26 cellular contexts compared by ENCODE assay signal in genomic region chr6:74597266-74597665, GRCh38.
DNase-seq lines count a peak whose midpoint lies in the region; ATAC-seq, FAIRE-seq and TF ChIP-seq lines count a peak whose summit lies in the region.
"Had no signal": no experiment of that assay in that cellular context is flagged by ENCODE, and none has a peak within 500 bp of the region (broad histone marks: within the 10 kb centered on the region; RNA-seq: fewer than 3 reads in every experiment).

No MANE protein-coding gene starts in this region.

- no peaks in the 10 kb centered on the region for H3K27me3 ChIP-seq in bronchial epithelial cell (ENCODE audit: control insufficient read depth, insufficient read depth, low read length)
- H3K27me3 ChIP-seq: ascending aorta, gastroesophageal sphincter, transverse colon had no signal

- ATAC-seq in HG02610 (IDR thresholded peaks at IDR 0.05; ENCODE audit: unreplicated experiment) = no peak
- ATAC-seq: activated CD8-positive, alpha-beta T cell treated with anti-CD3 and anti-CD28 coated beads for 36 hours; gastroesophageal sphincter; HCT116; natural killer cell treated with Interleukin-12 subunit alpha and Interleukin-12 subunit beta and Interleukin-15 and Interleukin-18, amount 100 ng/mL, for 72 hours; stimulated activated naive CD8-positive, alpha-beta T cell treated with anti-CD3 and anti-CD28 coated beads, Interleukin-15, Interleukin-2, amounts not matched to agents 100 U/mL and 50 U/mL, for 24 hours; WTC11 had no signal

- no peak for FAIRE-seq in bronchial epithelial cell (lab: Jason Lieb, UNC)
- FAIRE-seq: colon had no signal

- H3K36me3 ChIP-seq in bronchial epithelial cell (ENCODE audit: control insufficient read depth, insufficient read depth, low read length) = no peaks in the 10 kb centered on the region
- H3K36me3 ChIP-seq: ascending aorta, gastroesophageal sphincter, transverse colon had no signal

- DNase-seq in GM03348 (ENCODE audit: low spot score) (peak; percentile 39), M059J (ENCODE audit: low read depth) (peak; percentile 46), bronchial epithelial cell (ENCODE audit: low read depth) (peak; percentile 62), iris pigment epithelial cell (ENCODE audit: low read depth) (peak; percentile 76), SW480 (ENCODE audit: low spot score) (no peak), NCI-H1105 (lab: John Stamatoyannopoulos, UW) (no peak)
- DNase-seq: activated CD8-positive, alpha-beta T cell treated with anti-CD3 and anti-CD28 coated beads for 36 hours; activated naive CD4-positive, alpha-beta T cell treated with anti-CD3 and anti-CD28 coated beads, Interleukin-2, amount 50 U/mL, for 16 hours; activated T-cell treated with anti-CD3 and anti-CD28 coated beads, Interleukin-2, amount 50 U/mL, for 48 hours; KBM-7; NCI-H1417 treated with DMSO at 0.1 percent for 48 hours; NCI-H2171; NCI-H69; OCI-M1; posterior cingulate gyrus; stimulated activated CD4-positive, alpha-beta T cell treated with anti-CD3 and anti-CD28 coated beads, Interleukin-1b, Interleukin-23, amount 100 ng/mL, for 48 hours; stimulated activated naive CD8-positive, alpha-beta T cell treated with anti-CD3 and anti-CD28 coated beads, Interleukin-15, Interleukin-2, amounts not matched to agents 100 U/mL and 50 U/mL, for 24 hours; T-helper 2 cell; transverse colon had no signal

- TF ChIP-seq CTCF in bronchial epithelial cell (IDR thresholded peaks at IDR 0.05; ENCODE audit: insufficient read depth, low read length, severe bottlenecking) = no peak

- no peak overlapping the region for H3K4me3 ChIP-seq in bronchial epithelial cell (ENCODE audit: low read depth, low read length)
- H3K4me3 ChIP-seq: ascending aorta, gastroesophageal sphincter, transverse colon had no signal

Comparison
In these comparisons a context has a peak if more than half of its experiments do, and no peak if none do; other contexts are left out.
1. DNase-seq: peak in GM03348 (single experiment), M059J (single experiment), bronchial epithelial cell (single experiment) and iris pigment epithelial cell (single experiment); none in SW480 (single experiment) and NCI-H1105 (single experiment).